In the genomic region with DNA sequence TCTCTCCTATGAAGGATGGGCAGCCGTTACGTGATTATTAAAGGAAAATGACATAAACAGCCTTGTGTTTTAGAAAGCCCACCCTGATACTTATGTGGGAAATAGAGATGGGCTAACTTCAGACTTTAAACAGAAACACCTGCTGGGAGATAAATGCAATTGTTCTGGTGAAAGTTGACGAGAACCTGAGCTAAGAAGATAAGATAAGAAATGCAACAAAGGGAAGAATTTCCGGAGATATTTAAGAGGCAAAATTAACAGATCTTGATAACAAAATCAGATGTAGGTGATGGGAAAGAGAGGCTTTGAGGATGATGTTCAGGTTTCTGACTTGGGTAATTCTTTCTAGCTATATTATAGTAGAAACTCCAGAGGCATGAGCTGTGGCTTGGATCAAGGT, we compare ENCODE assay signal across 29 cellular contexts.
"Had no signal": no experiment of that assay in that cellular context is flagged by ENCODE, and none has a peak within 500 bp of the region (broad histone marks: within the 10 kb centered on the region; RNA-seq: fewer than 3 reads in every experiment).

No MANE protein-coding gene starts in this region.

- H3K4me1 Mint-ChIP-seq: nephron, neural progenitor cell had no signal

- H3K36me3 Mint-ChIP-seq: natural killer cell; neural progenitor cell; stimulated activated memory B cell treated with anti-CD40 and anti-IgM and Interleukin-4, amounts not matched to agents 10 μg/mL and 1 μg/mL and 100 μg/mL, for 72 hours; type B pancreatic cell had no signal

- H3K36me3 ChIP-seq: neural progenitor cell, ovary, right lobe of liver, sigmoid colon, suprapubic skin, tibial artery, transverse colon, upper lobe of right lung, uterus had no signal

- H3K4me3 Mint-ChIP-seq: natural killer cell; nephron; neural progenitor cell; stimulated activated memory B cell treated with anti-CD40 and anti-IgM and Interleukin-4, amounts not matched to agents 10 μg/mL and 1 μg/mL and 100 μg/mL, for 72 hours; stimulated activated naive CD8-positive, alpha-beta T cell treated with anti-CD3 and anti-CD28 coated beads, Interleukin-15, amount 100 ng/mL, for 72 hours; type B pancreatic cell had no signal

- ATAC-seq: natural killer cell; psoas muscle; right cardiac atrium; right lobe of liver; stimulated activated memory B cell treated with anti-CD40 and anti-IgM and Interleukin-4, amounts not matched to agents 10 μg/mL and 1 μg/mL and 100 μg/mL, for 72 hours; stimulated activated naive CD8-positive, alpha-beta T cell treated with anti-CD3 and anti-CD28 coated beads, Interleukin-15, amount 100 ng/mL, for 72 hours; stimulated activated naive CD8-positive, alpha-beta T cell treated with anti-CD3 and anti-CD28 coated beads, Interleukin-15, Interleukin-2, amounts not matched to agents 100 U/mL and 50 U/mL, for 24 hours; upper lobe of right lung had no signal

- H3K4me1 ChIP-seq: neural progenitor cell, parathyroid adenoma, psoas muscle, right lobe of liver, sigmoid colon, suprapubic skin, testis, tibial artery, transverse colon, upper lobe of right lung, uterus had no signal

- DNase-seq: natural killer cell; occipital lobe; ovary; posterior cingulate gyrus; psoas muscle; right cardiac atrium; right lobe of liver; sigmoid colon; small intestine; stimulated activated CD4-positive, alpha-beta T cell treated with anti-CD3 and anti-CD28 coated beads, Interleukin-15, amount 100 ng/mL, for 24 hours; stimulated activated CD4-positive, alpha-beta T cell treated with anti-CD3 and anti-CD28 coated beads, Interleukin-4, amount 100 ng/mL, for 1 hour; stimulated activated CD4-positive, alpha-beta T cell treated with anti-CD3 and anti-CD28 coated beads, Interleukin-4, amount 100 ng/mL, for 4 hours; stimulated activated CD8-positive, alpha-beta memory T cell treated with anti-CD3 and anti-CD28 coated beads, Interleukin-4, amount 100 ng/mL, for 48 hours; stimulated activated naive CD4-positive, alpha-beta T cell; stimulated activated naive CD8-positive, alpha-beta T cell treated with anti-CD3 and anti-CD28 coated beads, Interleukin-15, amount 100 ng/mL, for 72 hours; stimulated activated naive CD8-positive, alpha-beta T cell treated with anti-CD3 and anti-CD28 coated beads, Interleukin-15, Interleukin-2, amounts not matched to agents 100 U/mL and 50 U/mL, for 24 hours; substantia nigra; testis; tibial artery; transverse colon; upper lobe of right lung; uterus had no signal

- H3K4me3 ChIP-seq: neural progenitor cell, ovary, psoas muscle, right lobe of liver, sigmoid colon, suprapubic skin, testis, tibial artery, transverse colon, upper lobe of right lung, uterus had no signal

- H3K27me3 Mint-ChIP-seq: progenitor cell of endocrine pancreas; stimulated activated memory B cell treated with anti-CD40 and anti-IgM and Interleukin-4, amounts not matched to agents 10 μg/mL and 1 μg/mL and 100 μg/mL, for 72 hours; stimulated activated naive CD8-positive, alpha-beta T cell treated with anti-CD3 and anti-CD28 coated beads, Interleukin-15, amount 100 ng/mL, for 72 hours; type B pancreatic cell had no signal

- FAIRE-seq: small intestine had no signal

- H3K27ac Mint-ChIP-seq: natural killer cell; nephron; neural progenitor cell; progenitor cell of endocrine pancreas; stimulated activated memory B cell treated with anti-CD40 and anti-IgM and Interleukin-4, amounts not matched to agents 10 μg/mL and 1 μg/mL and 100 μg/mL, for 72 hours; stimulated activated naive CD8-positive, alpha-beta T cell treated with anti-CD3 and anti-CD28 coated beads, Interleukin-15, amount 100 ng/mL, for 72 hours; type B pancreatic cell had no signal

- H3K27me3 ChIP-seq: neural progenitor cell, ovary, right lobe of liver, sigmoid colon, suprapubic skin, testis, tibial artery, transverse colon, upper lobe of right lung, uterus had no signal

- H3K9me3 ChIP-seq: ovary, psoas muscle, right lobe of liver, sigmoid colon, suprapubic skin, testis, tibial artery, transverse colon, upper lobe of right lung, uterus had no signal

- H3K9me3 Mint-ChIP-seq: neural progenitor cell; stimulated activated memory B cell treated with anti-CD40 and anti-IgM and Interleukin-4, amounts not matched to agents 10 μg/mL and 1 μg/mL and 100 μg/mL, for 72 hours; stimulated activated naive CD8-positive, alpha-beta T cell treated with anti-CD3 and anti-CD28 coated beads, Interleukin-15, amount 100 ng/mL, for 72 hours had no signal

- H3K9ac ChIP-seq: neural progenitor cell, parathyroid adenoma had no signal

- H3K27ac ChIP-seq: neural progenitor cell, ovary, parathyroid adenoma, psoas muscle, right lobe of liver, sigmoid colon, suprapubic skin, testis, tibial artery, transverse colon, upper lobe of right lung, uterus had no signal
